Comparison of ENCODE assay signal across 21 cellular contexts in the genomic region with DNA sequence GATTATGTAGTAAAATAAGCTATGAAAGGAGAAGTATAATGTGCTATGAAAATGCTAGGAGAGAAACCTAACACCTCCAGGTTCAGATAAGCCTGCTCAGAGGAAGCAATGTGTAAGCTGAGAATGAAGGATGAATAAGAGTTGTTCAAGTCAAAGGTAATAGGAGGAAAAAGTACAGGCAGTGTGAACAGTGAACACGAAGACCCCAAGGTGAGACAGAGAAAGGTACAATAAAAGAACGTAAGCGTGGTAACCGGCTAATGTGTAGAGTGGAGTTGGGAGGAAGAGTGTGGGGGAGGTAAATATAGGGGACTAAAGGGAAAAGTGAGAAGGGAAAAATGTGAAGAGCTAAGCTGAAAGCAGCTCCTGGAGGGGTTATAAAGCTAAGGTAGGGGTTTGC.
DNase-seq lines count a peak whose midpoint lies in the region; ATAC-seq and TF ChIP-seq lines count a peak whose summit lies in the region.
"Had no signal": no experiment of that assay in that cellular context is flagged by ENCODE, and none has a peak within 500 bp of the region (broad histone marks: within the 10 kb centered on the region; RNA-seq: fewer than 3 reads in every experiment).

No MANE protein-coding gene starts in this region.

- no peak for ATAC-seq in stimulated activated effector memory CD8-positive, alpha-beta T cell treated with anti-CD3 and anti-CD28 coated beads, Interleukin-12 subunit alpha, Interleukin-12 subunit beta, amount 100 ng/mL, for 72 hours
- ATAC-seq: PC-3 had no signal

- no peak overlapping the region for H3K27ac ChIP-seq in HEK293 (ENCODE audit: extremely low read depth, low read depth, low read length)
- H3K27ac ChIP-seq: C4-2B had no signal

- no peak for DNase-seq in activated naive CD4-positive, alpha-beta T cell treated with anti-CD3 and anti-CD28 coated beads, Interleukin-2, amount 10 ng/mL, durations not matched to agents 7 days and 5 days
- DNase-seq in activated naive CD4-positive, alpha-beta T cell treated with Interleukin-2 at 50 U/mL for 16 hours, result no peak
- DNase-seq in chondrocyte (ENCODE audit: low spot score), result no peak
- DNase-seq in stimulated activated effector memory CD8-positive, alpha-beta T cell treated with anti-CD3 and anti-CD28 coated beads, Interleukin-12 subunit alpha, Interleukin-12 subunit beta, amount 100 ng/mL, for 72 hours (ENCODE audit: low spot score in 2 of 2), result no peak
- DNase-seq in COLO829 (ENCODE audit: low spot score), result no peak
- DNase-seq in Ammon's horn (ENCODE audit: low spot score), result no peak
- DNase-seq: DMS153; DND-41; HCEC 1CT; NCI-H1092 treated with DMSO at 0.1 percent for 48 hours; NCI-H1436; NCI-H187 treated with DMSO at 0.1 percent for 48 hours; NCI-H2107; NCI-H524; NCI-H82; NK-92 treated with Interleukin-12 subunit alpha and Interleukin-12 subunit beta, amount 100 ng/mL, for 24 hours; PC-3; SK-N-SH had no signal

- H3K36me3 ChIP-seq in HEK293 (ENCODE audit: control insufficient read depth in 2 of 2, insufficient read depth in 1 of 2, low read length in 2 of 2), result peaks cover 48 to 76% of the 10 kb centered on the region in 2 experiments

- H3K9me3 ChIP-seq in HEK293 (ENCODE audit: control insufficient read depth, insufficient read depth, low read depth, low read length), result no peaks in the 10 kb centered on the region
- H3K9me3 ChIP-seq: SK-N-SH had no signal

- H3K4me1 ChIP-seq in HEK293 (ENCODE audit: control insufficient read depth, insufficient read depth, low read length), result peaks cover 8% of the 10 kb centered on the region

- no peaks in the 10 kb centered on the region for H3K27me3 Mint-ChIP-seq in activated naive CD4-positive, alpha-beta T cell treated with anti-CD3 and anti-CD28 coated beads, Interleukin-2, amount 10 ng/mL, durations not matched to agents 7 days and 5 days
- H3K27me3 Mint-ChIP-seq in chondrocyte (ENCODE audit: low read depth), result no peaks in the 10 kb centered on the region
- H3K27me3 Mint-ChIP-seq: B cell had no signal

- no peak overlapping the region for H3K4me3 Mint-ChIP-seq in activated naive CD4-positive, alpha-beta T cell treated with anti-CD3 and anti-CD28 coated beads, Interleukin-2, amount 10 ng/mL, durations not matched to agents 7 days and 5 days
- H3K4me3 Mint-ChIP-seq in chondrocyte (ENCODE audit: unreplicated experiment), result no peak overlapping the region
- no peak overlapping the region for H3K4me3 Mint-ChIP-seq in stimulated activated effector memory CD8-positive, alpha-beta T cell treated with anti-CD3 and anti-CD28 coated beads, Interleukin-12 subunit alpha, Interleukin-12 subunit beta, amount 100 ng/mL, for 72 hours
- H3K4me3 Mint-ChIP-seq: B cell had no signal

- H3K4me3 ChIP-seq in HEK293 (ENCODE audit: low read depth, low read length), result no peak overlapping the region

- peak overlapping the region; percentile 55 for H3K27ac Mint-ChIP-seq in activated naive CD4-positive, alpha-beta T cell treated with anti-CD3 and anti-CD28 coated beads, Interleukin-2, amount 10 ng/mL, durations not matched to agents 7 days and 5 days
- H3K27ac Mint-ChIP-seq in chondrocyte (ENCODE audit: unreplicated experiment), result peak overlapping the region; percentile 14
- peak overlapping the region; percentile 15 for H3K27ac Mint-ChIP-seq in stimulated activated effector memory CD8-positive, alpha-beta T cell treated with anti-CD3 and anti-CD28 coated beads, Interleukin-12 subunit alpha, Interleukin-12 subunit beta, amount 100 ng/mL, for 72 hours
- H3K27ac Mint-ChIP-seq: B cell had no signal

- POLR2A ChIA-PET in HEK293 (lab: Yijun Ruan, JAX), result no interaction called here

- H3K9me3 Mint-ChIP-seq in activated naive CD4-positive, alpha-beta T cell treated with anti-CD3 and anti-CD28 coated beads, Interleukin-2, amount 10 ng/mL, durations not matched to agents 7 days and 5 days, result no peaks in the 10 kb centered on the region
- no peaks in the 10 kb centered on the region for H3K9me3 Mint-ChIP-seq in chondrocyte (ENCODE audit: low read depth)
- no peaks in the 10 kb centered on the region for H3K9me3 Mint-ChIP-seq in stimulated activated effector memory CD8-positive, alpha-beta T cell treated with anti-CD3 and anti-CD28 coated beads, Interleukin-12 subunit alpha, Interleukin-12 subunit beta, amount 100 ng/mL, for 72 hours

- H3K36me3 Mint-ChIP-seq in activated naive CD4-positive, alpha-beta T cell treated with anti-CD3 and anti-CD28 coated beads, Interleukin-2, amount 10 ng/mL, durations not matched to agents 7 days and 5 days, result peaks cover 40% of the 10 kb centered on the region
- peaks cover 47% of the 10 kb centered on the region for H3K36me3 Mint-ChIP-seq in chondrocyte (ENCODE audit: low read depth)
- peaks cover 92% of the 10 kb centered on the region for H3K36me3 Mint-ChIP-seq in stimulated activated effector memory CD8-positive, alpha-beta T cell treated with anti-CD3 and anti-CD28 coated beads, Interleukin-12 subunit alpha, Interleukin-12 subunit beta, amount 100 ng/mL, for 72 hours

- H3K4me1 Mint-ChIP-seq in activated naive CD4-positive, alpha-beta T cell treated with anti-CD3 and anti-CD28 coated beads, Interleukin-2, amount 10 ng/mL, durations not matched to agents 7 days and 5 days, result no peaks in the 10 kb centered on the region
- H3K4me1 Mint-ChIP-seq in chondrocyte (ENCODE audit: low read depth), result no peaks in the 10 kb centered on the region
- peaks cover 6% of the 10 kb centered on the region for H3K4me1 Mint-ChIP-seq in stimulated activated effector memory CD8-positive, alpha-beta T cell treated with anti-CD3 and anti-CD28 coated beads, Interleukin-12 subunit alpha, Interleukin-12 subunit beta, amount 100 ng/mL, for 72 hours
- H3K4me1 Mint-ChIP-seq: B cell had no signal

- no peak for TF ChIP-seq CTCF in HEK293 (tag by site-specific recombination; IDR thresholded peaks at IDR 0.05)
- TF ChIP-seq CTCF in chondrocyte (IDR thresholded peaks at IDR 0.05), result no peak

- CTCF ChIA-PET in activated naive CD4-positive, alpha-beta T cell treated with anti-CD3 and anti-CD28 coated beads, Interleukin-2, amount 10 ng/mL, durations not matched to agents 7 days and 5 days (lab: Charles Lee), result no interaction called here
- CTCF ChIA-PET in HEK293 (lab: Yijun Ruan, JAX), result interaction anchor here (0.6 to 1.0 kb wide), 3 partner anchors 13 to 721 kb away, joined by 3 read pairs; no protein-coding TSS in a partner anchor

TF ChIP-seq in HEK293, 187 proteins besides CTCF, POLR2A, EP300 and RAD21 (continues in another document):
- no peak for TF ChIP-seq ZSCAN16 (tag by site-specific recombination; IDR thresholded peaks at IDR 0.05)
- TF ChIP-seq, protein P1, sequence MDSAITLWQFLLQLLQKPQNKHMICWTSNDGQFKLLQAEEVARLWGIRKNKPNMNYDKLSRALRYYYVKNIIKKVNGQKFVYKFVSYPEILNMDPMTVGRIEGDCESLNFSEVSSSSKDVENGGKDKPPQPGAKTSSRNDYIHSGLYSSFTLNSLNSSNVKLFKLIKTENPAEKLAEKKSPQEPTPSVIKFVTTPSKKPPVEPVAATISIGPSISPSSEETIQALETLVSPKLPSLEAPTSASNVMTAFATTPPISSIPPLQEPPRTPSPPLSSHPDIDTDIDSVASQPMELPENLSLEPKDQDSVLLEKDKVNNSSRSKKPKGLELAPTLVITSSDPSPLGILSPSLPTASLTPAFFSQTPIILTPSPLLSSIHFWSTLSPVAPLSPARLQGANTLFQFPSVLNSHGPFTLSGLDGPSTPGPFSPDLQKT (IDR thresholded peaks at IDR 0.05; ENCODE audit: borderline replicate concordance, low read depth, low read length), result no peak
- no peak for TF ChIP-seq ZNF146 (tag by site-specific recombination; IDR thresholded peaks at IDR 0.05)
- no peak for TF ChIP-seq ZNF19 (tag by site-specific recombination; IDR thresholded peaks at IDR 0.05; ENCODE audit: low read depth)
- TF ChIP-seq, protein P2, sequence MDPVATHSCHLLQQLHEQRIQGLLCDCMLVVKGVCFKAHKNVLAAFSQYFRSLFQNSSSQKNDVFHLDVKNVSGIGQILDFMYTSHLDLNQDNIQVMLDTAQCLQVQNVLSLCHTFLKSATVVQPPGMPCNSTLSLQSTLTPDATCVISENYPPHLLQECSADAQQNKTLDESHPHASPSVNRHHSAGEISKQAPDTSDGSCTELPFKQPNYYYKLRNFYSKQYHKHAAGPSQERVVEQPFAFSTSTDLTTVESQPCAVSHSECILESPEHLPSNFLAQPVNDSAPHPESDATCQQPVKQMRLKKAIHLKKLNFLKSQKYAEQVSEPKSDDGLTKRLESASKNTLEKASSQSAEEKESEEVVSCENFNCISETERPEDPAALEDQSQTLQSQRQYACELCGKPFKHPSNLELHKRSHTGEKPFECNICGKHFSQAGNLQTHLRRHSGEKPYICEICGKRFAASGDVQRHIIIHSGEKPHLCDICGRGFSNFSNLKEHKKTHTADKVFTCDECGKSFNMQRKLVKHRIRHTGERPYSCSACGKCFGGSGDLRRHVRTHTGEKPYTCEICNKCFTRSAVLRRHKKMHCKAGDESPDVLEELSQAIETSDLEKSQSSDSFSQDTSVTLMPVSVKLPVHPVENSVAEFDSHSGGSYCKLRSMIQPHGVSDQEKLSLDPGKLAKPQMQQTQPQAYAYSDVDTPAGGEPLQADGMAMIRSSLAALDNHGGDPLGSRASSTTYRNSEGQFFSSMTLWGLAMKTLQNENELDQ (tag by site-specific recombination; IDR thresholded peaks at IDR 0.05; ENCODE audit: low read depth), result no peak
- no peak for TF ChIP-seq ZNF596 (tag by site-specific recombination; IDR thresholded peaks at IDR 0.05)
- peak; percentile 74 for TF ChIP-seq PRDM1 (tag by site-specific recombination; IDR thresholded peaks at IDR 0.05)
- no peak for TF ChIP-seq RBAK (tag by site-specific recombination; IDR thresholded peaks at IDR 0.05)
- TF ChIP-seq, protein P3, sequence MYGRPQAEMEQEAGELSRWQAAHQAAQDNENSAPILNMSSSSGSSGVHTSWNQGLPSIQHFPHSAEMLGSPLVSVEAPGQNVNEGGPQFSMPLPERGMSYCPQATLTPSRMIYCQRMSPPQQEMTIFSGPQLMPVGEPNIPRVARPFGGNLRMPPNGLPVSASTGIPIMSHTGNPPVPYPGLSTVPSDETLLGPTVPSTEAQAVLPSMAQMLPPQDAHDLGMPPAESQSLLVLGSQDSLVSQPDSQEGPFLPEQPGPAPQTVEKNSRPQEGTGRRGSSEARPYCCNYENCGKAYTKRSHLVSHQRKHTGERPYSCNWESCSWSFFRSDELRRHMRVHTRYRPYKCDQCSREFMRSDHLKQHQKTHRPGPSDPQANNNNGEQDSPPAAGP (tag by site-specific recombination; IDR thresholded peaks at IDR 0.05), result no peak
- no peak for TF ChIP-seq REPIN1 (tag by site-specific recombination; IDR thresholded peaks at IDR 0.05; ENCODE audit: low read depth)
